Comparison of ENCODE assay signal across 2 cellular contexts in the genomic region with DNA sequence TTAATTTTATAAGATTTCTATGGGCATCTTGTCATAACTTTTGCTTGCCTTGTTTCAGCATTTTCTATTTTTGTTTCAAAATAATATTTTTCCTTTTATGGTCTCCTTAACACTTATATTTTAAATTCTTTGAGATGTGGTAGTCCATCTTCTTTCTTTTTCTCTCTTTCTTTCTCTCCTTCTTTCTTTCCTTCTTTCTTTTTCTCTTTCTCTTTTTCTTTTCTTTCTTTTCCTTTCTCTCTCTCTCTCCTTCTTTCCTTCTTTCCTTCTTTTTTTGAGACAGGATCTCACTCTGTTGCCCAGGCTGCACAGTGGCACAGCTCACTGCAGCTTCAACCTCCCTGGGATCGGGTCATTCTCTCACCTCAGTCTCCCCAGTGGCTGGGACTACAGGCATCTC.
A peak's percentile ranks its signal among the peaks of the same experiment; 100 is the strongest.
TF ChIP-seq lines count a peak whose summit lies in the region.

No MANE protein-coding gene starts in this region.

TF ChIP-seq in WTC11, 78 proteins besides CTCF, POLR2A, EP300 and RAD21:
- TF ChIP-seq SMAD3 (CRISPR knock-in tag; IDR thresholded peaks at IDR 0.05; ENCODE audit: borderline replicate concordance): no peak
- TF ChIP-seq, protein P1, sequence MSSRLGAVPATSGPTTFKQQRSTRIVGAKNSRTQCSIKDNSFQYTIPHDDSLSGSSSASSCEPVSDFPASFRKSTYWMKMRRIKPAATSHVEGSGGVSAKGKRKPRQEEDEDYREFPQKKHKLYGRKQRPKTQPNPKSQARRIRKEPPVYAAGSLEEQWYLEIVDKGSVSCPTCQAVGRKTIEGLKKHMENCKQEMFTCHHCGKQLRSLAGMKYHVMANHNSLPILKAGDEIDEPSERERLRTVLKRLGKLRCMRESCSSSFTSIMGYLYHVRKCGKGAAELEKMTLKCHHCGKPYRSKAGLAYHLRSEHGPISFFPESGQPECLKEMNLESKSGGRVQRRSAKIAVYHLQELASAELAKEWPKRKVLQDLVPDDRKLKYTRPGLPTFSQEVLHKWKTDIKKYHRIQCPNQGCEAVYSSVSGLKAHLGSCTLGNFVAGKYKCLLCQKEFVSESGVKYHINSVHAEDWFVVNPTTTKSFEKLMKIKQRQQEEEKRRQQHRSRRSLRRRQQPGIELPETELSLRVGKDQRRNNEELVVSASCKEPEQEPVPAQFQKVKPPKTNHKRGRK (CRISPR knock-in tag; IDR thresholded peaks at IDR 0.05; ENCODE audit: borderline replicate concordance): 0 out of 2 replicates have a peak, but pooled peaks have one; percentile 38
- TF ChIP-seq ELF4 (CRISPR knock-in tag; IDR thresholded peaks at IDR 0.05; ENCODE audit: low read depth): no peak

TF ChIP-seq in SK-N-SH, 30 proteins besides CTCF, POLR2A, EP300 and RAD21:
- TF ChIP-seq RFX5 (IDR thresholded peaks at IDR 0.05; ENCODE audit: low read length): no peak
- no peak for TF ChIP-seq RCOR1 (IDR thresholded peaks at IDR 0.05; ENCODE audit: low read length)
- no peak for TF ChIP-seq POLR2AphosphoS5 (IDR thresholded peaks at IDR 0.05; ENCODE audit: low read depth, low read length)
- TF ChIP-seq, protein P2, sequence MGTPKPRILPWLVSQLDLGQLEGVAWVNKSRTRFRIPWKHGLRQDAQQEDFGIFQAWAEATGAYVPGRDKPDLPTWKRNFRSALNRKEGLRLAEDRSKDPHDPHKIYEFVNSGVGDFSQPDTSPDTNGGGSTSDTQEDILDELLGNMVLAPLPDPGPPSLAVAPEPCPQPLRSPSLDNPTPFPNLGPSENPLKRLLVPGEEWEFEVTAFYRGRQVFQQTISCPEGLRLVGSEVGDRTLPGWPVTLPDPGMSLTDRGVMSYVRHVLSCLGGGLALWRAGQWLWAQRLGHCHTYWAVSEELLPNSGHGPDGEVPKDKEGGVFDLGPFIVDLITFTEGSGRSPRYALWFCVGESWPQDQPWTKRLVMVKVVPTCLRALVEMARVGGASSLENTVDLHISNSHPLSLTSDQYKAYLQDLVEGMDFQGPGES (IDR thresholded peaks at IDR 0.05; ENCODE audit: low read depth, low read length): no peak
- TF ChIP-seq YY1 (IDR thresholded peaks at IDR 0.05; ENCODE audit: low read depth): no peak
